ENCODE assay signal across 8 cellular contexts in the genomic region with DNA sequence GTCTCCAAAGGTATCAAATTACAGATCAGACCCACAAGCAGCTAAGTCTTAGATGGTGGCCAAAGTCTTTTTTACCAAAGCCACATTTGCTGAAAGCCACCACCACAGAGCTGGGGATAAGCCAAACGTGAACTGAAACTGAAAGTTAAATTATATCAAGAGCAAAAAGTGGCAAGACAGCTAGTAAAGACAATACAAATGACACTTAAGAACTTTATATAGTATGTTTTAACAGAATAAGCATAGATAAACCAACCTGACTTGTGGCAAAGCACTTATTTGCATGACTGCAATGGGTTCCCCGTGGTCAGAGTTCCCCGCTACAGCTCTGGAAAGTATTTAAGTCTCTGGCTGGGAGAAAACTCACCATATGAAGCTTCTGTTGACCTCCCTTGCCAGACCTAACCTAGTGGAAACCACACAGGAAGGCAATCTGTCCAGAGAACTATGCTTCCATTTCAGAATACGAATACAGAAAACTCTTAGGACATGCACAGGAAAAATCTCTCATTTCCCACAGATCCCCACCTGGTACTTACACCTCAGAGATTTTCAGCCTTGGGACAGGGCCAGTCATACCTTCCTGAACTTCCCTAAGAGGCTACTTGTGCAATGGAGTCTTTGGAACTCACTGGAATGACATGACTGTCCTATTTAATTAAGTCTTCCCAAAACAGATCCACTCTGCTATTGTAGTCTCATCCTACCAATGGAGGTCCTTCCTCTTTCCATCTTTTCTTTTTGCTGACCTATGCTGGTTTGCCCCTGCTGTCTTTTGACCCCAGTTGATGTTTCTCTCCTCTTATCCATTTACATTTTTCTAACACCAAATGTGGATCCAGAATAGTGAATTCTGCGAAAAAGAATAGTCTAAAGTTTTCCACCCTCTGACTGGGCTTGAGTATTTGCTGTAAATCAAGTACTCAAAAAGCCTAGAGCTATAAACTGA.
DNase-seq lines count a peak whose midpoint lies in the region; ATAC-seq and TF ChIP-seq lines count a peak whose summit lies in the region.

No MANE protein-coding gene starts in this region.

- H3K27me3 ChIP-seq in colonic mucosa (no peaks in the 10 kb centered on the region), spleen (replicated peaks in 1 of 7) (no peaks in the 10 kb centered on the region), foreskin keratinocyte (no peaks in the 10 kb centered on the region)

- ATAC-seq in GM21367 (IDR thresholded peaks at IDR 0.05; ENCODE audit: unreplicated experiment) (peak; percentile 92), HG03575 (IDR thresholded peaks at IDR 0.05; ENCODE audit: extremely low read depth, insufficient number of reproducible peaks, low FRiP score, unreplicated experiment) (peak; percentile 89), foreskin keratinocyte (no peak)

- H3K9me3 ChIP-seq in colonic mucosa (no peaks in the 10 kb centered on the region), spleen (no peaks in the 10 kb centered on the region)

- H3K36me3 ChIP-seq in colonic mucosa (no peaks in the 10 kb centered on the region), spleen (peaks cover 0 to 6% (median 0%) of the 10 kb centered on the region in 6 donors)

- H3K4me3 ChIP-seq in colonic mucosa, result no peak overlapping the region
- H3K4me3 ChIP-seq in spleen, result peak overlapping the region in 2 of 8 donors; percentile 8 to 55

- intact Hi-C loops in colonic mucosa (cut with DNase I), result no loop called here
- intact Hi-C loops in spleen (cut with DNase I; ENCODE audit: low total_unique reads), result no loop called here

- no peak overlapping the region for H3K9ac ChIP-seq in colonic mucosa (ENCODE audit: low read depth in 2 of 2, low read length in 2 of 2)

- H3K4me1 ChIP-seq in colonic mucosa, result peaks cover 14% of the 10 kb centered on the region
- H3K4me1 ChIP-seq in spleen, result peaks cover 0 to 30% (median 8%) of the 10 kb centered on the region in 6 donors
- H3K4me1 ChIP-seq in foreskin keratinocyte, result no peaks in the 10 kb centered on the region

- 25 to 36% (median 31%) methylated on average over 5 of the region's 5 CpGs for WGBS in spleen, 5 donors

- peak; percentile 12 for DNase-seq in GM10266 (ENCODE audit: extremely low spot score)
- no peak for DNase-seq in colonic mucosa
- DNase-seq in spleen, result no peak
- DNase-seq in NCI-H345 (lab: John Stamatoyannopoulos, UW), result no peak
- no peak for DNase-seq in foreskin keratinocyte
- DNase-seq in SW 1271 (lab: John Stamatoyannopoulos, UW), result no peak

- TF ChIP-seq CTCF in GM10266 (IDR thresholded peaks at IDR 0.05; ENCODE audit: control insufficient read depth, insufficient read depth, low read depth, missing control alignments) (no peak), colonic mucosa (IDR thresholded peaks at IDR 0.05) (no peak), spleen (IDR thresholded peaks at IDR 0.05 in 8 of 11, conservative IDR thresholded peaks at IDR 0.05 in 3 of 11) (no peak), foreskin keratinocyte (conservative IDR thresholded peaks at IDR 0.05) (no peak)

- H3K27ac ChIP-seq in colonic mucosa (peak overlapping the region; percentile 20), spleen (peak overlapping the region in 5 of 8 donors; percentile 22 to 69 (median 59)), foreskin keratinocyte (no peak overlapping the region)

- TF ChIP-seq POLR2A in spleen (IDR thresholded peaks at IDR 0.05), result no peak
